32 cellular contexts compared by ENCODE assay signal in genomic region chr3:53798144-53798543, GRCh38. TPM values are rescaled to one million over a fixed set of nuclear protein-coding genes. Genes with fewer than 3 reads are reported as not detected.
"Had no signal": no experiment of that assay in that cellular context is flagged by ENCODE, and none has a peak within 500 bp of the region (broad histone marks: within the 10 kb centered on the region; RNA-seq: fewer than 3 reads in every experiment).

No MANE protein-coding gene starts in this region.

- FAIRE-seq: colon, TTC549 had no signal

- H3K4me3 ChIP-seq: adrenal gland, body of pancreas, esophagus muscularis mucosa, gastrocnemius medialis, heart left ventricle had no signal

- H3K9me3 ChIP-seq: adrenal gland, body of pancreas, esophagus muscularis mucosa, gastrocnemius medialis, heart left ventricle had no signal

- H3K27me3 ChIP-seq: adrenal gland, body of pancreas, foreskin keratinocyte had no signal

- H3K27ac ChIP-seq: adrenal gland, body of pancreas, esophagus muscularis mucosa, foreskin keratinocyte, gastrocnemius medialis, heart left ventricle, VCaP had no signal

- DNase-seq: activated CD4-positive, alpha-beta memory T cell treated with anti-CD3 and anti-CD28 coated beads, Interleukin-2, amount 10 ng/mL, durations not matched to agents 7 days and 5 days; activated CD4-positive, alpha-beta T cell treated with anti-CD3 and anti-CD28 coated beads for 1 hour; activated CD4-positive, alpha-beta T cell treated with anti-CD3 and anti-CD28 coated beads for 4 hours; activated CD4-positive, alpha-beta T cell treated with anti-CD3 and anti-CD28 coated beads, Interleukin-2, amount 10 ng/mL, durations not matched to agents 7 days and 5 days; activated CD4-positive, alpha-beta T cell treated with anti-CD3 and anti-CD28 coated beads, Interleukin-2, amount 50 U/mL, for 4 hours; activated CD8-positive, alpha-beta memory T cell treated with anti-CD3 and anti-CD28 coated beads, Interleukin-2, amount 50 U/mL, for 48 hours; activated naive CD4-positive, alpha-beta T cell treated with anti-CD3 and anti-CD28 coated beads for 36 hours; activated naive CD8-positive, alpha-beta T cell treated with anti-CD3 and anti-CD28 coated beads for 36 hours; activated naive CD8-positive, alpha-beta T cell treated with anti-CD3 and anti-CD28 coated beads, Interleukin-2, amount 50 U/mL, for 24 hours; activated T-cell treated with anti-CD3 and anti-CD28 coated beads for 4 hours; activated T-cell treated with anti-CD3 and anti-CD28 coated beads, Interleukin-2, amount 50 U/mL, for 24 hours; activated T-cell treated with anti-CD3 and anti-CD28 coated beads, Interleukin-2, amount 50 U/mL, for 72 hours; adrenal gland; amygdala; aorta; body of pancreas; caudate nucleus; cortex of kidney; dermis blood vessel endothelial cell; effector CD4-positive, alpha-beta T cell; effector memory CD8-positive, alpha-beta T cell; erythroblast; foreskin keratinocyte; gastrocnemius medialis; glutamatergic neuron; heart left ventricle; T-helper 2 cell had no signal

- H3K36me3 ChIP-seq: esophagus muscularis mucosa, gastrocnemius medialis, heart left ventricle had no signal

- H3K4me1 ChIP-seq: body of pancreas, esophagus muscularis mucosa, gastrocnemius medialis had no signal

- ATAC-seq: activated naive CD8-positive, alpha-beta T cell treated with anti-CD3 and anti-CD28 coated beads, Interleukin-2, amount 50 U/mL, for 24 hours; activated T-cell treated with anti-CD3 and anti-CD28 coated beads, Interleukin-2, amount 50 U/mL, for 72 hours; body of pancreas; effector memory CD8-positive, alpha-beta T cell; foreskin keratinocyte; gastrocnemius medialis; heart left ventricle; WTC11 had no signal

RNA-seq across cellular contexts. Expression of gene IL17RB, which starts 48.2 kb away (rescaled TPM):
- total RNA-seq: activated naive CD8-positive, alpha-beta T cell treated with anti-CD3 and anti-CD28 coated beads for 36 hours; dermis blood vessel endothelial cell; foreskin keratinocyte had no signal
- polyA plus RNA-seq: foreskin keratinocyte had no signal
